8 cellular contexts compared by ENCODE assay signal in the genomic region with DNA sequence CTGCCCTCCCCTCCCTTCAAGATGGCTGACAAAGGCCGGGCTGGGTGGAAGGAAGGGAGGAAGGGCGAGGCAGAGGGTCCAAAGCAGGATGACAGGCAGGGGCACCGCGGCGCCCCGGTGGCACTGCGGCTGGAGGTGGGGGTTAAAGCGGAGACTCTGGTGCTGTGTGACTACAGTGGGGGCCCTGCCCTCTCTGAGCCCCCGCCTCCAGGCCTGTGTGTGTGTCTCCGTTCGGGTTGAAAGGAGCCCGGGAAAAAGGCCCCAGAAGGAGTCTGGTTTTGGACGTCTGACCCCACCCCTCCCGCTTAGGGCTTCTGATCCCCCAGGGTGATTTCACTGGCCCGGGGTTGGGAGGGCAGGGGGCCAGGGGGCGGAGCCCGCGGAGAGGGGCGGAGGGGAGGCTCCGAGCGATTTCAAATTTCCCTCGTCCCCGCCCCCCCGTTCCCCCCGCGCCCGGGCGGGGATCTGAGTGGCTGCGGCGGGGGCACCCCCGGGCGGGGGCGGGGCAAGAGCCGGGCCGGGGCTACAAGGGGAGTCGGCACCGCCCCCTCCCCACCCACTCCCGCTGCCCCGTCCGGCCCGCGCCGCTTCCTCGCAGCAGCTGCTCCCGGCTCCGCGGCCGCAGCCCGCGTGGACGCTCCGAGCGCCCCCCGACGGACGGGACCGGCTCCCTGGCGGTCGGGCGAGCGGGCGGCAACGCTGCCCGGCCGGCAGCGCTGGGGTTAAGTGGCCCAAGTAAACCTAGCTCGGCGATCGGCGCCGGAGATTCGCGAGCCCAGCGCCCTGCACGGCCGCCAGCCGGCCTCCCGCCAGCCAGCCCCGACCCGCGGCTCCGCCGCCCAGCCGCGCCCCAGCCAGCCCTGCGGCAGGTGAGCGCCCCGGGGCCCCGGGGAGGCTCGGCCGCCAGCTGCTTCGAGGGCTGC. TPM values are rescaled to one million over a fixed set of nuclear protein-coding genes. Genes with fewer than 3 reads are reported as not detected.
A peak's percentile ranks its signal among the peaks of the same experiment; 100 is the strongest.
DNase-seq lines count a peak whose midpoint lies in the region; ATAC-seq, FAIRE-seq and TF ChIP-seq lines count a peak whose summit lies in the region.

A gene (plus strand): TSS at position 555 of the 923 bp plus-strand sequence. CDS start 17,939 bp downstream, outside the sequence.

- peak; percentile 83 for TF ChIP-seq POLR2A in A549 (IDR thresholded peaks at IDR 0.05; ENCODE audit: low read length)

- peaks cover 2% of the 10 kb centered on the region for H3K27me3 Mint-ChIP-seq in activated CD8-positive, alpha-beta T cell treated with anti-CD3 and anti-CD28 coated beads, Interleukin-2, amount 10 ng/mL, durations not matched to agents 7 days and 5 days (ENCODE audit: low read depth)
- no peaks in the 10 kb centered on the region for H3K27me3 Mint-ChIP-seq in mesothelial cell of epicardium (ENCODE audit: low read depth)

- H3K27me3 ChIP-seq in endocrine pancreas (ENCODE audit: control insufficient read depth, insufficient read depth, low read length) = no peaks in the 10 kb centered on the region

- H3K36me3 Mint-ChIP-seq in activated CD8-positive, alpha-beta T cell treated with anti-CD3 and anti-CD28 coated beads, Interleukin-2, amount 10 ng/mL, durations not matched to agents 7 days and 5 days (ENCODE audit: low read depth) = no peaks in the 10 kb centered on the region
- H3K36me3 Mint-ChIP-seq in mesothelial cell of epicardium = no peaks in the 10 kb centered on the region

- CTCF ChIA-PET in A549 (lab: Yijun Ruan, JAX) = interaction anchor here (0.8 to 8.7 kb wide), 11 partner anchors 9 to 89 kb away, joined by 3 to 127 read pairs (median 4); a partner anchor contains a TSS
- CTCF ChIA-PET in activated CD8-positive, alpha-beta T cell treated with anti-CD3 and anti-CD28 coated beads, Interleukin-2, amount 10 ng/mL, durations not matched to agents 7 days and 5 days (lab: Charles Lee) = interaction anchor here (0.7 to 3.7 kb wide), 9 partner anchors 9 to 228 kb away, joined by 3 to 61 read pairs (median 5); a partner anchor contains a TSS

- POLR2A ChIA-PET in A549 (lab: Yijun Ruan, JAX) = interaction anchor here (0.5 to 1.4 kb wide), 3 partner anchors 15 to 70 kb away, joined by 3 to 8 read pairs (median 5); a partner anchor contains a TSS
- POLR2A ChIA-PET in activated CD8-positive, alpha-beta T cell treated with anti-CD3 and anti-CD28 coated beads, Interleukin-2, amount 10 ng/mL, durations not matched to agents 7 days and 5 days (lab: Charles Lee) = interaction anchor here (0.7 to 1.8 kb wide), 4 partner anchors 19 to 358 kb away, joined by 3 to 15 read pairs (median 3); a partner anchor contains a TSS

- DNase-seq in A549 (ENCODE audit: low read depth in 1 of 2, low spot score in 1 of 2) (peak; percentile 84 to 85), GM18507 (ENCODE audit: extremely low spot score, insufficient read length, low read depth) (peak; percentile 72), NCI-H748 treated with DMSO at 0.1 percent for 48 hours (lab: John Stamatoyannopoulos, UW) (peak; percentile 42), mesothelial cell of epicardium (ENCODE audit: low spot score in 2 of 2, unreplicated experiment in 2 of 2) (peak; percentile 69 to 81)
- peak; percentile 84 for DNase-seq in activated CD8-positive, alpha-beta T cell treated with anti-CD3 and anti-CD28 coated beads, Interleukin-2, amount 10 ng/mL, durations not matched to agents 7 days and 5 days
- DNase-seq in stimulated activated CD8-positive, alpha-beta memory T cell treated with anti-CD3 and anti-CD28 coated beads, Interleukin-15, amount 100 ng/mL, for 24 hours (ENCODE audit: low read depth) = peak; percentile 47

- H3K27ac Mint-ChIP-seq in activated CD8-positive, alpha-beta T cell treated with anti-CD3 and anti-CD28 coated beads, Interleukin-2, amount 10 ng/mL, durations not matched to agents 7 days and 5 days = peak within 1 kb of the TSS; percentile 67
- H3K27ac Mint-ChIP-seq in mesothelial cell of epicardium = peak within 1 kb of the TSS; percentile 60

- H3K4me3 ChIP-seq in A549 = peak within 1 kb of the TSS; percentile 99
- peak within 1 kb of the TSS; percentile 56 for H3K4me3 ChIP-seq in endocrine pancreas (ENCODE audit: control insufficient read depth, insufficient read depth, low read length)

- peak within 1 kb of the TSS; percentile 85 for H3K4me3 Mint-ChIP-seq in activated CD8-positive, alpha-beta T cell treated with anti-CD3 and anti-CD28 coated beads, Interleukin-2, amount 10 ng/mL, durations not matched to agents 7 days and 5 days
- H3K4me3 Mint-ChIP-seq in mesothelial cell of epicardium = peak within 1 kb of the TSS; percentile 90

- no peaks in the 10 kb centered on the region for H3K9me3 Mint-ChIP-seq in activated CD8-positive, alpha-beta T cell treated with anti-CD3 and anti-CD28 coated beads, Interleukin-2, amount 10 ng/mL, durations not matched to agents 7 days and 5 days (ENCODE audit: insufficient read depth)
- H3K9me3 Mint-ChIP-seq in mesothelial cell of epicardium = no peaks in the 10 kb centered on the region

- no peaks in the 10 kb centered on the region for H3K36me3 ChIP-seq in endocrine pancreas (ENCODE audit: control insufficient read depth, insufficient read depth, low read length)

- H3K9ac ChIP-seq in endocrine pancreas (ENCODE audit: control insufficient read depth, insufficient read depth, low read length) = peak within 1 kb of the TSS; percentile 91

- peak; percentile 86 for ATAC-seq in A549
- ATAC-seq in HG03196 (IDR thresholded peaks at IDR 0.05; ENCODE audit: unreplicated experiment) = peak; percentile 53
- peak; percentile 80 for ATAC-seq in activated CD8-positive, alpha-beta T cell treated with anti-CD3 and anti-CD28 coated beads, Interleukin-2, amount 10 ng/mL, durations not matched to agents 7 days and 5 days

- H3K4me1 ChIP-seq in A549 (peaks cover 36% of the 10 kb centered on the region), endocrine pancreas (ENCODE audit: control insufficient read depth, insufficient read depth, low read length) (no peaks in the 10 kb centered on the region)

- 3% methylated on average over 4 of the region's 92 CpGs for WGBS in A549 (ENCODE audit: missing lambda C conversion rate)

- TF ChIP-seq EP300 in A549 (IDR thresholded peaks at IDR 0.05) = no peak

- no peak for FAIRE-seq in A549 (lab: Jason Lieb, UNC)
- FAIRE-seq in GM18507 (lab: Jason Lieb, UNC) = no peak

- peak; percentile 11 to 62; a peak in 4 of 5 replicates for TF ChIP-seq RAD21 in A549 (conservative IDR thresholded peaks at IDR 0.05 in 1 of 2, IDR thresholded peaks at IDR 0.05 in 1 of 2)

- peak within 1 kb of the TSS; percentile 99 for H3K4me2 ChIP-seq in A549

- TF ChIP-seq CTCF in A549 (IDR thresholded peaks at IDR 0.05) (peak; percentile 53), mesothelial cell of epicardium (IDR thresholded peaks at IDR 0.05; ENCODE audit: unreplicated experiment) (no peak)

- peak within 1 kb of the TSS; percentile 93 to 99 for H3K27ac ChIP-seq in A549

- H3K9me3 ChIP-seq in A549 (no peaks in the 10 kb centered on the region), endocrine pancreas (ENCODE audit: control insufficient read depth, low read length) (no peaks in the 10 kb centered on the region)

- H3K4me1 Mint-ChIP-seq in activated CD8-positive, alpha-beta T cell treated with anti-CD3 and anti-CD28 coated beads, Interleukin-2, amount 10 ng/mL, durations not matched to agents 7 days and 5 days (ENCODE audit: low read depth) = peaks cover 29% of the 10 kb centered on the region
- peaks cover 15% of the 10 kb centered on the region for H3K4me1 Mint-ChIP-seq in mesothelial cell of epicardium

TF ChIP-seq in A549, 52 proteins besides CTCF, POLR2A, EP300 and RAD21:
- TF ChIP-seq ZFP36 (IDR thresholded peaks at IDR 0.05; ENCODE audit: borderline replicate concordance, partially characterized antibody) (peak; percentile 83), EHF (CRISPR knock-in tag; IDR thresholded peaks at IDR 0.05) (0 out of 2 replicates have a peak, but pooled peaks have one; percentile 19), JUN (IDR thresholded peaks at IDR 0.05) (peak; percentile 73 to 86), POLR2AphosphoS2 (conservative IDR thresholded peaks at IDR 0.05; ENCODE audit: low read length) (no peak), NPAS2 (CRISPR knock-in tag; IDR thresholded peaks at IDR 0.05; ENCODE audit: borderline replicate concordance) (no peak), SMC3 (IDR thresholded peaks at IDR 0.05) (peak; percentile 72; the same call in 2 of the 3 replicates)
- TF ChIP-seq, protein P1, sequence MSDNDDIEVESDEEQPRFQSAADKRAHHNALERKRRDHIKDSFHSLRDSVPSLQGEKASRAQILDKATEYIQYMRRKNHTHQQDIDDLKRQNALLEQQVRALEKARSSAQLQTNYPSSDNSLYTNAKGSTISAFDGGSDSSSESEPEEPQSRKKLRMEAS (IDR thresholded peaks at IDR 0.05) = peak; percentile 58; the same call in 1 of the 2 replicates
- TF ChIP-seq, protein P2, sequence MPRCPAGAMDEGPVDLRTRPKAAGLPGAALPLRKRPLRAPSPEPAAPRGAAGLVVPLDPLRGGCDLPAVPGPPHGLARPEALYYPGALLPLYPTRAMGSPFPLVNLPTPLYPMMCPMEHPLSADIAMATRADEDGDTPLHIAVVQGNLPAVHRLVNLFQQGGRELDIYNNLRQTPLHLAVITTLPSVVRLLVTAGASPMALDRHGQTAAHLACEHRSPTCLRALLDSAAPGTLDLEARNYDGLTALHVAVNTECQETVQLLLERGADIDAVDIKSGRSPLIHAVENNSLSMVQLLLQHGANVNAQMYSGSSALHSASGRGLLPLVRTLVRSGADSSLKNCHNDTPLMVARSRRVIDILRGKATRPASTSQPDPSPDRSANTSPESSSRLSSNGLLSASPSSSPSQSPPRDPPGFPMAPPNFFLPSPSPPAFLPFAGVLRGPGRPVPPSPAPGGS (IDR thresholded peaks at IDR 0.05) = peak; percentile 67; the same call in 1 of the 3 replicates

RNA-seq across cellular contexts. Expression of the gene that starts here (rescaled TPM):
- polyA plus RNA-seq in A549 (2011; rRNA removed) (5.2 and 6.2 TPM in 2 replicates), A549 (2017; fragmentation: RNase III; extraction: RNeasy Plus Mini Kit Qiagen cat#74134 plus additional on column Dnase treatment) (9.5 to 11.3 TPM (median 10.1 TPM) in 3 replicates)
- 9.4 and 12.2 TPM in 2 replicates for polyA plus RNA-seq in A549 (2012; cell fraction: cytosol; rRNA removed)
- polyA plus RNA-seq in A549 (2012; cell fraction: nucleus; rRNA removed) = 29.6 and 31.6 TPM in 2 replicates
- polyA minus RNA-seq in A549 (2011; rRNA and poly(A)+ RNA removed) = 5.5 and 6.0 TPM in 2 replicates
- 10 to 100 TPM in 1 of 2 experiments, 1 to 10 TPM in 1; 9.0 to 10.0 TPM for total RNA-seq in activated CD8-positive, alpha-beta T cell treated with anti-CD3 and anti-CD28 coated beads, Interleukin-2, amount 10 ng/mL, durations not matched to agents 7 days and 5 days
- total RNA-seq in mesothelial cell of epicardium = 7.5 to 8.5 TPM (median 8.5 TPM) in 3 replicates

Comparison
In these comparisons a context has a peak if more than half of its experiments do, and no peak if none do; other contexts are left out.
1. Peak in every context shown above with its lines: DNase-seq, ATAC-seq, H3K4me3 ChIP-seq and H3K27ac ChIP-seq.